In the genomic region with DNA sequence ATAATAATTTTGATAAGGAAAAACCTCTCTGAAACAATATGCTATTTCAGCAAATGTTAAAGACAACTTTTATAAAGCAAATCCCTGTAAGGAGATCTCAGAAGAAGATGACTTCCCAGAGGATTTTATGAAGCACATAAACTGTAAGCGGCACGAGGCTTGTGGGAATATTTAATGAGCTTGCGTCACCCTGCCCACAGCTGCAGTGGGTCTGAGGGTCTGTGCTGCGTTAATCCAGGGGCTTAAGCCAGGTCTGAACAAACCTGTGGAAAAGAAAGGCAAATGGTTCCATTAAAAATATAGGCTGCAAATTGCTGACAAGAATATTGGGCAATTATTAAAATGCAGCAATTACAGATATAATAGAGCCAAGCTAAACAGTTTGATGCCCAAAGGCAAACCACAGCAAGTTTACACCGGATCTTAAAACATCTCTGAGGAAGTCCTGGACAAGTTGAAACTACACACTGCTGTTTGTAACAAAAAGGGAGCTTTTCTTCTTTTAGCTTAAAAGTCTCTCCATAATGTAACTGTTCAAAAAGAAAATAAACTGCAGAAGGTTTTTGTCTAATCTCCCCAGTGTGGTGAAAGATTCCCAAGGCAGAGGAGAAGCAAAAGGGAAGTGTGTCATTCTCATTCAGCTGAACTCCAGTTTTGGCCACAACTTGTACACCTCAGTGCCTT, we compare ENCODE assay signal across 10 cellular contexts. TPM values are rescaled to one million over a fixed set of nuclear protein-coding genes. Genes with fewer than 3 reads are reported as not detected.
DNase-seq lines count a peak whose midpoint lies in the region; ATAC-seq and TF ChIP-seq lines count a peak whose summit lies in the region.
"Had no signal": no experiment of that assay in that cellular context is flagged by ENCODE, and none has a peak within 500 bp of the region (broad histone marks: within the 10 kb centered on the region; RNA-seq: fewer than 3 reads in every experiment).

No MANE protein-coding gene starts in this region.

- DNase-seq in HT1080 (ENCODE audit: low read depth) (peak; percentile 29), SK-N-MC (ENCODE audit: low read depth, low spot score) (peak; percentile 96), foreskin keratinocyte (peak; percentile 87 to 93), NCI-H446 (lab: John Stamatoyannopoulos, UW) (no peak), HuH-7 (ENCODE audit: low spot score) (no peak), NOMO-1 treated with dmso at 0.1 percent for 144 hours (lab: John Stamatoyannopoulos, UW; ENCODE audit: unreplicated experiment) (no peak), NCI-H187 (lab: John Stamatoyannopoulos, UW) (no peak)
- DNase-seq: cortex of kidney had no signal

- H3K36me3 ChIP-seq in SK-N-MC (ENCODE audit: insufficient read depth, low read length) = no peaks in the 10 kb centered on the region

- no peaks in the 10 kb centered on the region for H3K27me3 ChIP-seq in foreskin keratinocyte

- peak overlapping the region; percentile 70 for H3K9ac ChIP-seq in SK-N-MC (ENCODE audit: insufficient read length)

- H3K9me3 ChIP-seq in SK-N-MC (ENCODE audit: low read depth, low read length) = no peaks in the 10 kb centered on the region

- peak overlapping the region; percentile 76 for H3K4me3 ChIP-seq in SK-N-MC
- no peak overlapping the region for H3K4me3 ChIP-seq in skin epidermis

- H3K27ac ChIP-seq in SK-N-MC (peak overlapping the region; percentile 96), foreskin keratinocyte (peak overlapping the region; percentile 41), skin epidermis (peak overlapping the region in 13 of 21 experiments; percentile 4 to 70 (median 55))

- ATAC-seq in foreskin keratinocyte = peak; percentile 89
- ATAC-seq: SK-N-SH treated with all-trans-retinoic acid at 6 μM for 48 hours had no signal

- peaks cover 18% of the 10 kb centered on the region for H3K4me1 ChIP-seq in foreskin keratinocyte

- no peak for TF ChIP-seq CTCF in foreskin keratinocyte (conservative IDR thresholded peaks at IDR 0.05)

RNA-seq across cellular contexts. Expression of a gene that starts 21.8 kb away (rescaled TPM):
- 7.8 and 12.0 TPM in 2 replicates for total RNA-seq in HT1080 (2014; rRNA removed; shearing (Covaris generic))
- polyA plus RNA-seq in HT1080 (2015; cell fraction: cytosol; rRNA removed) = 3.3 and 4.6 TPM in 2 replicates
- 4.2 and 4.5 TPM in 2 replicates for polyA plus RNA-seq in HT1080 (2015; cell fraction: nucleus; rRNA removed)
- 1.6 and 2.9 TPM in 2 replicates for total RNA-seq in foreskin keratinocyte
- 0.27 and 0.54 TPM in 2 replicates for polyA plus RNA-seq in foreskin keratinocyte

Comparison
In these comparisons a context has a peak if more than half of its experiments do, and no peak if none do; other contexts are left out.
1. DNase-seq: peak in HT1080 (single experiment), SK-N-MC (single experiment) and foreskin keratinocyte (2 of 2); none in NCI-H446 (0 of 2), HuH-7 (single experiment), NOMO-1 treated with dmso at 0.1 percent for 144 hours (single experiment) and NCI-H187 (0 of 2).
2. H3K27ac ChIP-seq: peak in every context shown above with its lines; median percentile 96 in SK-N-MC; 55 in skin epidermis; 41 in foreskin keratinocyte.